Comparison of ENCODE assay signal across 28 cellular contexts in the genomic region with DNA sequence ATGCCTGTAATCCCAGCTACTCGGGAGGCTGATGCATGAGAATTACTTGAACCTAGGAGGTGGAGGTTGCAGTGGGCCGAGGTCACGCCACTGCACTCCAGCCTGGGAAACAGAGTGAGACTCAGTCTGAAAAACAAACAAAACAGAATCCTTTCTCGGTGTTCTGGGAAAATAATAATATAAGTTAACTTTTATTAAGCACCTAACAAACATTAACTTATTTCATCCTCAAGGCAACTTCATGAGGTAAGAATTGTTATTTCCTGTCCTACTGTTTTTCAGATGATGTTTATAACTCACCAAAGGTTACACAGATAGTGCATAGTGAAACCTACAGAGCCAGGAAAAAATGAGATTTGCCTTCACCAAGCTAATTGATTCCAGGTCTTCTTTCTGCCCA.
"Had no signal": no experiment of that assay in that cellular context is flagged by ENCODE, and none has a peak within 500 bp of the region (broad histone marks: within the 10 kb centered on the region; RNA-seq: fewer than 3 reads in every experiment).

No MANE protein-coding gene starts in this region.

- H3K4me1 ChIP-seq: ascending aorta had no signal

- H3K27ac ChIP-seq: ascending aorta, cardiac muscle cell, VCaP had no signal

- ATAC-seq: activated CD8-positive, alpha-beta memory T cell treated with anti-CD3 and anti-CD28 coated beads, Interleukin-2, amount 10 ng/mL, durations not matched to agents 7 days and 5 days; activated CD8-positive, alpha-beta T cell treated with anti-CD3 and anti-CD28 coated beads, Interleukin-2, amount 10 ng/mL, durations not matched to agents 7 days and 5 days; activated naive CD8-positive, alpha-beta T cell treated with anti-CD3 and anti-CD28 coated beads, Interleukin-2, amount 50 U/mL, for 24 hours had no signal

- H3K4me3 ChIP-seq: ascending aorta, cardiac muscle cell had no signal

- H3K27me3 ChIP-seq: ascending aorta, cardiac muscle cell had no signal

- H3K36me3 ChIP-seq: ascending aorta, cardiac muscle cell had no signal

- H3K9me3 ChIP-seq: ascending aorta had no signal

- DNase-seq: activated B cell treated with CpG ODN at 0.5 μM for 24 hours; activated CD4-positive, alpha-beta memory T cell treated with anti-CD3 and anti-CD28 coated beads, Interleukin-2, amount 10 ng/mL, durations not matched to agents 7 days and 5 days; activated CD4-positive, alpha-beta T cell treated with anti-CD3 and anti-CD28 coated beads for 48 hours; activated CD4-positive, alpha-beta T cell treated with anti-CD3 and anti-CD28 coated beads, Interleukin-2, amount 10 ng/mL, durations not matched to agents 7 days and 5 days; activated CD4-positive, alpha-beta T cell treated with anti-CD3 and anti-CD28 coated beads, Interleukin-2, amount 50 U/mL, for 48 hours; activated CD4-positive, CD25-positive, alpha-beta regulatory T cell treated with anti-CD3 and anti-CD28 coated beads, Interleukin-2, amount 50 U/mL, for 72 hours; activated CD8-positive, alpha-beta memory T cell treated with anti-CD3 and anti-CD28 coated beads for 24 hours; activated CD8-positive, alpha-beta memory T cell treated with anti-CD3 and anti-CD28 coated beads, Interleukin-2, amount 10 ng/mL, durations not matched to agents 7 days and 5 days; activated CD8-positive, alpha-beta memory T cell treated with anti-CD3 and anti-CD28 coated beads, Interleukin-2, amount 50 U/mL, for 48 hours; activated CD8-positive, alpha-beta T cell treated with anti-CD3 and anti-CD28 coated beads, Interleukin-2, amount 10 ng/mL, durations not matched to agents 7 days and 5 days; activated effector memory CD4-positive, alpha-beta T cell treated with Interleukin-2 at 50 U/mL for 16 hours; activated gamma-delta T cell; activated naive CD4-positive, alpha-beta T cell treated with anti-CD3 and anti-CD28 coated beads, Interleukin-2, amount 10 ng/mL, durations not matched to agents 7 days and 5 days; activated naive CD4-positive, alpha-beta T cell treated with Interleukin-2 at 50 U/mL for 16 hours; activated naive CD8-positive, alpha-beta T cell treated with anti-CD3 and anti-CD28 coated beads, Interleukin-2, amount 10 ng/mL, durations not matched to agents 7 days and 5 days; activated naive CD8-positive, alpha-beta T cell treated with anti-CD3 and anti-CD28 coated beads, Interleukin-2, amount 50 U/mL, for 24 hours; activated T-cell treated with anti-CD3 and anti-CD28 coated beads, Interleukin-2, amount 50 U/mL, for 24 hours; activated T-cell treated with anti-CD3 and anti-CD28 coated beads, Interleukin-2, amount 50 U/mL, for 48 hours; amygdala; anterior cingulate cortex; caudate nucleus; cerebellar nuclear complex; T-helper 1 cell; T-helper 2 cell; T-helper 9 cell had no signal
